32 cellular contexts compared by ENCODE assay signal in genomic region chr2:214740867-214741266, GRCh38.
"Had no signal": no experiment of that assay in that cellular context is flagged by ENCODE, and none has a peak within 500 bp of the region (broad histone marks: within the 10 kb centered on the region; RNA-seq: fewer than 3 reads in every experiment).

No MANE protein-coding gene starts in this region.

- DNase-seq: activated CD4-positive, alpha-beta memory T cell treated with anti-CD3 and anti-CD28 coated beads for 36 hours; activated CD4-positive, alpha-beta T cell treated with anti-CD3 and anti-CD28 coated beads for 48 hours; activated CD8-positive, alpha-beta memory T cell treated with anti-CD3 and anti-CD28 coated beads, Interleukin-2, amount 50 U/mL, for 4 hours; activated effector memory CD4-positive, alpha-beta T cell treated with anti-CD3 and anti-CD28 coated beads, Interleukin-2, amount 50 U/mL, for 16 hours; activated naive CD4-positive, alpha-beta T cell treated with anti-CD3 and anti-CD28 coated beads, Interleukin-2, amount 10 ng/mL, durations not matched to agents 7 days and 5 days; activated naive CD8-positive, alpha-beta T cell treated with anti-CD3 and anti-CD28 coated beads, Interleukin-2, amount 10 ng/mL, durations not matched to agents 7 days and 5 days; activated T-cell treated with anti-CD3 and anti-CD28 coated beads, Interleukin-2, amount 50 U/mL, for 1 hour; amygdala; caudate nucleus; endodermal cell; gastrocnemius medialis; glutamatergic neuron; islet precursor cell; left ventricle myocardium superior; naive thymus-derived CD4-positive, alpha-beta T cell; occipital lobe; posterior cingulate gyrus; right cardiac atrium; stimulated activated CD4-positive, alpha-beta T cell treated with anti-CD3 and anti-CD28 coated beads, Interleukin-12 subunit alpha, Interleukin-12 subunit beta, amount 100 ng/mL, for 4 hours; stimulated activated CD4-positive, alpha-beta T cell treated with anti-CD3 and anti-CD28 coated beads, Interleukin-4, amount 100 ng/mL, for 1 hour; stimulated activated naive CD8-positive, alpha-beta T cell treated with anti-CD3 and anti-CD28 coated beads, Interleukin-15, Interleukin-2, amounts not matched to agents 100 U/mL and 50 U/mL, for 24 hours; T-helper 9 cell; testis; trophoblast cell; uterus had no signal

- H3K4me1 ChIP-seq: gastrocnemius medialis, neural progenitor cell, testis, uterus had no signal

- H3K9ac ChIP-seq: neural progenitor cell had no signal

- H3K27ac ChIP-seq: gastrocnemius medialis, neural progenitor cell, skin epidermis, testis, uterus, VCaP had no signal

- H3K27me3 Mint-ChIP-seq: activated CD4-positive, alpha-beta memory T cell treated with anti-CD3 and anti-CD28 coated beads for 36 hours; activated naive CD4-positive, alpha-beta T cell treated with anti-CD3 and anti-CD28 coated beads, Interleukin-2, amount 10 ng/mL, durations not matched to agents 7 days and 5 days; activated naive CD8-positive, alpha-beta T cell treated with anti-CD3 and anti-CD28 coated beads, Interleukin-2, amount 10 ng/mL, durations not matched to agents 7 days and 5 days; dendritic cell treated with granulocyte-macrophage colony-stimulating factor and Interleukin-4, amounts not matched to agents 40 ng/mL and 50 ng/mL, for 4 days; naive thymus-derived CD4-positive, alpha-beta T cell had no signal

- H3K4me3 ChIP-seq: gastrocnemius medialis, neural progenitor cell, skin epidermis, testis, uterus had no signal

- H3K27me3 ChIP-seq: gastrocnemius medialis, neural progenitor cell, testis, uterus had no signal

- H3K27ac Mint-ChIP-seq: activated CD4-positive, alpha-beta memory T cell treated with anti-CD3 and anti-CD28 coated beads for 36 hours; activated naive CD4-positive, alpha-beta T cell treated with anti-CD3 and anti-CD28 coated beads, Interleukin-2, amount 10 ng/mL, durations not matched to agents 7 days and 5 days; activated naive CD8-positive, alpha-beta T cell treated with anti-CD3 and anti-CD28 coated beads, Interleukin-2, amount 10 ng/mL, durations not matched to agents 7 days and 5 days; activated T-helper 1 cell treated with anti-CD3 and anti-CD28 coated beads, Interleukin-12 subunit alpha, Interleukin-12 subunit beta, Interleukin-2, Interleukin-4 antibody, amounts not matched to agents 30 ng/mL and 10 ng/mL and 1 ng/mL, durations not matched to agents 14 hours and 24 hours and 36 hours; dendritic cell treated with granulocyte-macrophage colony-stimulating factor and Interleukin-4, amounts not matched to agents 40 ng/mL and 50 ng/mL, for 4 days; endodermal cell; naive thymus-derived CD4-positive, alpha-beta T cell; neural progenitor cell; T-helper 1 cell treated with Interleukin-12 subunit alpha and Interleukin-12 subunit beta and Interleukin-4 antibody, amounts not matched to agents 30 μg/mL and 1 μg/mL, for 36 hours had no signal

- H3K4me3 Mint-ChIP-seq: activated CD4-positive, alpha-beta memory T cell treated with anti-CD3 and anti-CD28 coated beads for 36 hours; activated naive CD4-positive, alpha-beta T cell treated with anti-CD3 and anti-CD28 coated beads, Interleukin-2, amount 10 ng/mL, durations not matched to agents 7 days and 5 days; activated naive CD8-positive, alpha-beta T cell treated with anti-CD3 and anti-CD28 coated beads, Interleukin-2, amount 10 ng/mL, durations not matched to agents 7 days and 5 days; activated T-helper 1 cell treated with anti-CD3 and anti-CD28 coated beads, Interleukin-12 subunit alpha, Interleukin-12 subunit beta, Interleukin-2, Interleukin-4 antibody, amounts not matched to agents 30 ng/mL and 10 ng/mL and 1 ng/mL, durations not matched to agents 14 hours and 24 hours and 36 hours; dendritic cell treated with granulocyte-macrophage colony-stimulating factor and Interleukin-4, amounts not matched to agents 40 ng/mL and 50 ng/mL, for 4 days; endodermal cell; naive thymus-derived CD4-positive, alpha-beta T cell; neural progenitor cell; T-helper 1 cell treated with Interleukin-12 subunit alpha and Interleukin-12 subunit beta and Interleukin-4 antibody, amounts not matched to agents 30 μg/mL and 1 μg/mL, for 36 hours had no signal

- H3K9me3 Mint-ChIP-seq: activated CD4-positive, alpha-beta memory T cell treated with anti-CD3 and anti-CD28 coated beads for 36 hours; activated naive CD4-positive, alpha-beta T cell treated with anti-CD3 and anti-CD28 coated beads, Interleukin-2, amount 10 ng/mL, durations not matched to agents 7 days and 5 days; activated naive CD8-positive, alpha-beta T cell treated with anti-CD3 and anti-CD28 coated beads, Interleukin-2, amount 10 ng/mL, durations not matched to agents 7 days and 5 days; activated T-helper 1 cell treated with anti-CD3 and anti-CD28 coated beads, Interleukin-12 subunit alpha, Interleukin-12 subunit beta, Interleukin-2, Interleukin-4 antibody, amounts not matched to agents 30 ng/mL and 10 ng/mL and 1 ng/mL, durations not matched to agents 14 hours and 24 hours and 36 hours; dendritic cell treated with granulocyte-macrophage colony-stimulating factor and Interleukin-4, amounts not matched to agents 40 ng/mL and 50 ng/mL, for 4 days; endodermal cell; naive thymus-derived CD4-positive, alpha-beta T cell; neural progenitor cell; T-helper 1 cell treated with Interleukin-12 subunit alpha and Interleukin-12 subunit beta and Interleukin-4 antibody, amounts not matched to agents 30 μg/mL and 1 μg/mL, for 36 hours had no signal

- H3K9me3 ChIP-seq: gastrocnemius medialis, testis, uterus had no signal

- H3K36me3 ChIP-seq: uterus had no signal

- ATAC-seq: esophagus mucosa; gastrocnemius medialis; left ventricle myocardium superior; naive thymus-derived CD4-positive, alpha-beta T cell; right cardiac atrium; stimulated activated naive CD8-positive, alpha-beta T cell treated with anti-CD3 and anti-CD28 coated beads, Interleukin-15, Interleukin-2, amounts not matched to agents 100 U/mL and 50 U/mL, for 24 hours had no signal

- H3K4me1 Mint-ChIP-seq: endodermal cell, neural progenitor cell had no signal
